9 cellular contexts compared by ENCODE assay signal in genomic region chr7:79953130-79953529, GRCh38.
"Had no signal": no experiment of that assay in that cellular context is flagged by ENCODE, and none has a peak within 500 bp of the region (broad histone marks: within the 10 kb centered on the region; RNA-seq: fewer than 3 reads in every experiment).

No MANE protein-coding gene starts in this region.

- ATAC-seq: GM23338, HCT116 had no signal

- H3K9ac ChIP-seq: GM23248 had no signal

- H3K4me3 ChIP-seq: GM23248, GM23338, HAP-1 had no signal

- H2AFZ ChIP-seq: GM23248, GM23338 had no signal

- H3K27ac ChIP-seq: GM23248 had no signal

- H3K4me2 ChIP-seq: GM23338 had no signal

- H3K4me1 ChIP-seq: HAP-1 had no signal

- H3K9me3 ChIP-seq: HAP-1 had no signal

- DNase-seq: GM23248, GOT3, H7, H9, HCEC 1CT, HFFc6 had no signal

- H3K36me3 ChIP-seq: HAP-1 had no signal
